In the genomic region with DNA sequence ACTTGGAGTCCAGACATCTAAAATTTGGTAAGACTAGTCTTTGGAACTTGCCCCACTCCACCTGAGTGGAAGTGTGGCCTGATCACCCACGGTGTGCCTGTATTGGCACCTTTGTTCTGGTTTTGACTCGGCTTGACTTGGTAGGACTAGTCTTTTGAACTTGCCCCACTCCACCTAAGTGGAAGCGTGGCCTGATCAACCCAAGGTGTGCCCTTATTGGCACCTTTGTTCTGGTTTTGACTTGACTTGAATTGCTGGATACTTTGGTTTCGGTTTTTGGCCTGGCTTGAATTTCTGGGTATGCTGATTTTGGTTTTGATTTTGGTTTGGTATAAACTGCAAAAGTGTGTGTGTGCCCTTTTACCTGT, we compare ENCODE assay signal across 26 cellular contexts. TPM values are rescaled to one million over a fixed set of nuclear protein-coding genes. Genes with fewer than 3 reads are reported as not detected.
DNase-seq lines count a peak whose midpoint lies in the region; ATAC-seq, FAIRE-seq and TF ChIP-seq lines count a peak whose summit lies in the region.
"Had no signal": no experiment of that assay in that cellular context is flagged by ENCODE, and none has a peak within 500 bp of the region (broad histone marks: within the 10 kb centered on the region; RNA-seq: fewer than 3 reads in every experiment).

No MANE protein-coding gene starts in this region.

- H3K4me3 Mint-ChIP-seq in Calu3 (ENCODE audit: low read depth, unreplicated experiment) (peak overlapping the region; percentile 87), neural progenitor cell (no peak overlapping the region)
- H3K4me3 Mint-ChIP-seq: activated naive CD8-positive, alpha-beta T cell treated with anti-CD3 and anti-CD28 coated beads, Interleukin-2, amount 50 U/mL, for 24 hours; activated T-cell treated with anti-CD3 and anti-CD28 coated beads, Interleukin-2, amount 50 U/mL, for 4 hours; CD8-positive, alpha-beta memory T cell; central memory CD8-positive, alpha-beta T cell; stimulated activated naive CD8-positive, alpha-beta T cell treated with anti-CD3 and anti-CD28 coated beads, Interleukin-15, Interleukin-2, amounts not matched to agents 100 ng/mL and 50 ng/mL, for 24 hours; T-helper 2 cell treated with Interferon-gamma antibody and Interleukin-4, amounts not matched to agents 5 μg/mL and 100 μg/mL, for 36 hours had no signal

- no peaks in the 10 kb centered on the region for H3F3A ChIP-seq in neural progenitor cell (ENCODE audit: low read depth)

- H3K27me3 Mint-ChIP-seq in Calu3 (ENCODE audit: unreplicated experiment) (no peaks in the 10 kb centered on the region), neural progenitor cell (ENCODE audit: insufficient read depth, low read depth) (no peaks in the 10 kb centered on the region)
- H3K27me3 Mint-ChIP-seq: activated naive CD8-positive, alpha-beta T cell treated with anti-CD3 and anti-CD28 coated beads, Interleukin-2, amount 50 U/mL, for 24 hours; CD8-positive, alpha-beta memory T cell; central memory CD8-positive, alpha-beta T cell; stimulated activated naive CD8-positive, alpha-beta T cell treated with anti-CD3 and anti-CD28 coated beads, Interleukin-15, Interleukin-2, amounts not matched to agents 100 ng/mL and 50 ng/mL, for 24 hours had no signal

- BruUV-seq in Calu3 (replicated peaks; lab: Mats Ljungman, UMichigan): TSS peak; percentile 46

- H3K4me1 Mint-ChIP-seq in Calu3 (ENCODE audit: low read depth, unreplicated experiment): peaks cover 21% of the 10 kb centered on the region
- H3K4me1 Mint-ChIP-seq in neural progenitor cell: peaks cover 24% of the 10 kb centered on the region
- H3K4me1 Mint-ChIP-seq: activated naive CD8-positive, alpha-beta T cell treated with anti-CD3 and anti-CD28 coated beads, Interleukin-2, amount 50 U/mL, for 24 hours; CD8-positive, alpha-beta memory T cell; central memory CD8-positive, alpha-beta T cell had no signal

- H3K4me2 ChIP-seq in keratinocyte (ENCODE audit: control insufficient read depth, extremely low read depth, insufficient read depth, low read depth, low read length) (no peak overlapping the region), neural progenitor cell (no peak overlapping the region)

- dilution Hi-C loops in keratinocyte (cut with MboI; ENCODE audit: extremely low pct_ligation_motif_present, low sequenced_read_pairs): no loop called here

- peaks cover 3% of the 10 kb centered on the region for H3K4me1 ChIP-seq in keratinocyte (ENCODE audit: control insufficient read depth, extremely low read depth, insufficient read depth, low read length)
- peaks cover 8% of the 10 kb centered on the region for H3K4me1 ChIP-seq in neural progenitor cell
- no peaks in the 10 kb centered on the region for H3K4me1 ChIP-seq in colonic mucosa
- H3K4me1 ChIP-seq: BE2C, psoas muscle had no signal

- H3K9me3 Mint-ChIP-seq in Calu3 (ENCODE audit: low read depth, unreplicated experiment): peaks cover under 1% of the 10 kb centered on the region
- no peaks in the 10 kb centered on the region for H3K9me3 Mint-ChIP-seq in neural progenitor cell
- H3K9me3 Mint-ChIP-seq: activated naive CD8-positive, alpha-beta T cell treated with anti-CD3 and anti-CD28 coated beads, Interleukin-2, amount 50 U/mL, for 24 hours; activated T-cell treated with anti-CD3 and anti-CD28 coated beads, Interleukin-2, amount 50 U/mL, for 4 hours; T-helper 2 cell treated with Interferon-gamma antibody and Interleukin-4, amounts not matched to agents 5 μg/mL and 100 μg/mL, for 36 hours had no signal

- H3K27ac Mint-ChIP-seq in Calu3 (ENCODE audit: unreplicated experiment) (peak overlapping the region; percentile 99), neural progenitor cell (peak overlapping the region; percentile 74)
- H3K27ac Mint-ChIP-seq: activated naive CD8-positive, alpha-beta T cell treated with anti-CD3 and anti-CD28 coated beads, Interleukin-2, amount 50 U/mL, for 24 hours; CD8-positive, alpha-beta memory T cell; stimulated activated naive CD8-positive, alpha-beta T cell treated with anti-CD3 and anti-CD28 coated beads, Interleukin-15, Interleukin-2, amounts not matched to agents 100 ng/mL and 50 ng/mL, for 24 hours; T-helper 2 cell treated with Interferon-gamma antibody and Interleukin-4, amounts not matched to agents 5 μg/mL and 100 μg/mL, for 36 hours had no signal

- CTCF ChIA-PET in Calu3 (lab: Charles Lee): interaction anchor here (0.7 kb wide), 1 partner anchor 14 kb away, joined by 4 read pairs; no protein-coding TSS in a partner anchor

- ATAC-seq in HG03432 (IDR thresholded peaks at IDR 0.05; ENCODE audit: unreplicated experiment): peak; percentile 15
- ATAC-seq: activated naive CD8-positive, alpha-beta T cell treated with anti-CD3 and anti-CD28 coated beads, Interleukin-2, amount 50 U/mL, for 24 hours; activated T-cell treated with anti-CD3 and anti-CD28 coated beads, Interleukin-2, amount 50 U/mL, for 4 hours; psoas muscle had no signal

- TF ChIP-seq CTCF in Calu3 (IDR thresholded peaks at IDR 0.05; ENCODE audit: unreplicated experiment): no peak
- TF ChIP-seq CTCF in keratinocyte (optimal IDR thresholded peaks at IDR 0.05 in 1 of 3, IDR thresholded peaks at IDR 0.05 in 1 of 3, conservative IDR thresholded peaks at IDR 0.05 in 1 of 3; ENCODE audit: extremely low read depth in 1 of 3, insufficient read depth in 2 of 3, low read length in 3 of 3): no peak
- TF ChIP-seq CTCF in neural progenitor cell (IDR thresholded peaks at IDR 0.05): no peak
- TF ChIP-seq CTCF in colonic mucosa (IDR thresholded peaks at IDR 0.05): no peak

- H3K36me3 ChIP-seq in keratinocyte (ENCODE audit: control insufficient read depth in 2 of 2, extremely low read depth in 1 of 2, insufficient read depth in 2 of 2, low read length in 2 of 2): no peaks in the 10 kb centered on the region
- H3K36me3 ChIP-seq in neural progenitor cell: no peaks in the 10 kb centered on the region
- no peaks in the 10 kb centered on the region for H3K36me3 ChIP-seq in colonic mucosa
- H3K36me3 ChIP-seq: BE2C had no signal

- H2AFZ ChIP-seq in keratinocyte (ENCODE audit: control insufficient read depth, low read length): peak overlapping the region; percentile 70
- H2AFZ ChIP-seq in neural progenitor cell (replicated peaks): no peak overlapping the region

- H3K79me2 ChIP-seq in keratinocyte (ENCODE audit: control insufficient read depth, insufficient read depth, low read length) (no peaks in the 10 kb centered on the region), neural progenitor cell (ENCODE audit: low read depth) (no peaks in the 10 kb centered on the region)

- no peak for FAIRE-seq in keratinocyte (lab: Jason Lieb, UNC)

- DNase-seq in Calu3: no peak
- no peak for DNase-seq in keratinocyte (ENCODE audit: low read depth, low spot score)
- no peak for DNase-seq in neural progenitor cell (ENCODE audit: low spot score)
- no peak for DNase-seq in colonic mucosa
- DNase-seq in putamen (ENCODE audit: low spot score): no peak
- no peak for DNase-seq in DMS153 treated with DMSO at 0.1 percent for 48 hours (lab: John Stamatoyannopoulos, UW; ENCODE audit: unreplicated experiment)
- no peak for DNase-seq in HT-29 (ENCODE audit: low spot score)
- DNase-seq: activated CD4-positive, alpha-beta T cell treated with anti-CD3 and anti-CD28 coated beads for 48 hours; activated naive CD8-positive, alpha-beta T cell treated with anti-CD3 and anti-CD28 coated beads, Interleukin-2, amount 50 U/mL, for 24 hours; activated T-cell treated with anti-CD3 and anti-CD28 coated beads, Interleukin-2, amount 50 U/mL, for 4 hours; BE2C; CD8-positive, alpha-beta memory T cell; DMS153; dorsolateral prefrontal cortex; NCI-H1092 treated with DMSO at 0.1 percent for 48 hours; NCI-H187 treated with DMSO at 0.1 percent for 48 hours; NCI-H526; psoas muscle; Right ventricle myocardium superior had no signal

- no peak overlapping the region for H3K4me3 ChIP-seq in keratinocyte (ENCODE audit: control insufficient read depth in 2 of 3, extremely low read depth in 1 of 3, insufficient read depth in 2 of 3, low read depth in 1 of 3, low read length in 3 of 3)
- no peak overlapping the region for H3K4me3 ChIP-seq in neural progenitor cell
- H3K4me3 ChIP-seq in colonic mucosa: no peak overlapping the region
- H3K4me3 ChIP-seq: dorsolateral prefrontal cortex, psoas muscle had no signal

- H4K20me1 ChIP-seq in keratinocyte (ENCODE audit: control insufficient read depth, extremely low read depth, insufficient read depth, low read length) (no peaks in the 10 kb centered on the region), neural progenitor cell (ENCODE audit: low read depth) (no peaks in the 10 kb centered on the region)

- no peaks in the 10 kb centered on the region for H3K9me1 ChIP-seq in keratinocyte (ENCODE audit: control insufficient read depth, extremely low read depth, insufficient read depth, low read length)

- H3K9ac ChIP-seq in keratinocyte (ENCODE audit: control insufficient read depth, extremely low read depth, insufficient read depth, low read length) (no peak overlapping the region), neural progenitor cell (no peak overlapping the region), colonic mucosa (ENCODE audit: low read depth in 2 of 2, low read length in 2 of 2) (no peak overlapping the region)

- peaks cover 55% of the 10 kb centered on the region for H3K36me3 Mint-ChIP-seq in Calu3 (ENCODE audit: insufficient read depth, unreplicated experiment)
- no peaks in the 10 kb centered on the region for H3K36me3 Mint-ChIP-seq in neural progenitor cell
- H3K36me3 Mint-ChIP-seq: CD8-positive, alpha-beta memory T cell had no signal

- intact Hi-C loops in Calu3 (cut with micrococcal nuclease; ENCODE audit: unreplicated experiment) (loop anchor here (10.0 kb wide), 1 partner anchor 1173 kb away; the partner anchor contains the start of gene FDCSP), colonic mucosa (cut with DNase I) (no loop called here)

- H3K27ac ChIP-seq in keratinocyte (ENCODE audit: control insufficient read depth, insufficient read depth, low read length): no peak overlapping the region
- no peak overlapping the region for H3K27ac ChIP-seq in neural progenitor cell
- no peak overlapping the region for H3K27ac ChIP-seq in colonic mucosa
- H3K27ac ChIP-seq: dorsolateral prefrontal cortex, psoas muscle, VCaP had no signal

- no peaks in the 10 kb centered on the region for H3K9me3 ChIP-seq in keratinocyte (ENCODE audit: control insufficient read depth, low read depth, low read length)
- H3K9me3 ChIP-seq in neural progenitor cell (ENCODE audit: low read depth): no peaks in the 10 kb centered on the region
- no peaks in the 10 kb centered on the region for H3K9me3 ChIP-seq in colonic mucosa
- H3K9me3 ChIP-seq: BE2C, psoas muscle had no signal

- H3K27me3 ChIP-seq in keratinocyte (ENCODE audit: control insufficient read depth, extremely low read depth, insufficient read depth, low read length) (no peaks in the 10 kb centered on the region), neural progenitor cell (no peaks in the 10 kb centered on the region), colonic mucosa (no peaks in the 10 kb centered on the region)
- H3K27me3 ChIP-seq: BE2C, dorsolateral prefrontal cortex had no signal

RNA-seq across cellular contexts. Expression of gene UGT2B7, which starts 44.7 kb away (rescaled TPM):
- total RNA-seq in Calu3 (2022) (16.6 and 25.5 TPM in 2 replicates), neural progenitor cell (ENCODE audit: low replicate concordance) (not detected in 2 replicates), colonic mucosa (1 to 10 TPM; 3.0 to 8.4 TPM)
- polyA plus RNA-seq in keratinocyte: 0.05 to 0.11 TPM (median 0.05 TPM) in 3 replicates
- polyA plus RNA-seq in keratinocyte (2011; ENCODE audit: low read depth): not detected
- polyA plus RNA-seq in keratinocyte (2011; cell fraction: cytosol; rRNA removed): 0.05 TPM in 1 of 2 replicates, not detected in the other
- 0.07 TPM in 1 of 2 replicates, not detected in the other for polyA plus RNA-seq in keratinocyte (2011; cell fraction: nucleus; rRNA removed)
- not detected in 2 replicates for polyA plus RNA-seq in keratinocyte (2012; ENCODE audit: low replicate concordance)
- polyA minus RNA-seq in keratinocyte: 0.13 TPM in 1 of 3 replicates, not detected in the others
- not detected for polyA minus RNA-seq in keratinocyte (2011; cell fraction: cytosol; rRNA and poly(A)+ RNA removed)
- not detected in 2 replicates for polyA minus RNA-seq in keratinocyte (2011; cell fraction: nucleus; rRNA and poly(A)+ RNA removed)
- total RNA-seq in HT-29 (2014; rRNA removed; shearing (Covaris generic)): 0.08 and 0.73 TPM in 2 replicates
- total RNA-seq: CD8-positive, alpha-beta memory T cell; dorsolateral prefrontal cortex; lung microvascular endothelial cell; psoas muscle; Right ventricle myocardium superior; skeletal muscle tissue had no signal
- polyA plus RNA-seq: CD8-positive, alpha-beta memory T cell had no signal
